Comparison of ENCODE assay signal across 8 cellular contexts in genomic region chr11:57741132-57742086, GRCh38. TPM values are rescaled to one million over a fixed set of nuclear protein-coding genes. Genes with fewer than 3 reads are reported as not detected.
A peak's percentile ranks its signal among the peaks of the same experiment; 100 is the strongest.
DNase-seq lines count a peak whose midpoint lies in the region; ATAC-seq lines count a peak whose summit lies in the region.

SELENOH (plus strand) TSS chr11:57741491; CDS start chr11:57741596, 105 bp downstream.

- peak within 1 kb of the TSS; percentile 92 to 100 (median 98) for H3K4me3 Mint-ChIP-seq in CD8-positive, alpha-beta memory T cell

- peak within 1 kb of the TSS; percentile 90 for H3K27ac ChIP-seq in CD8-positive, alpha-beta memory T cell (ENCODE audit: low read depth, low read length)
- peak within 1 kb of the TSS; percentile 92 for H3K27ac ChIP-seq in effector memory CD4-positive, alpha-beta T cell (ENCODE audit: insufficient read depth, low read length, poor library complexity, severe bottlenecking)

- H3K27me3 Mint-ChIP-seq in CD8-positive, alpha-beta memory T cell = peaks cover 0 to 2% of the 10 kb centered on the region in 2 donors

- CTCF ChIA-PET in CD8-positive, alpha-beta memory T cell (lab: Charles Lee) = interaction anchor here (0.9 to 2.1 kb wide), 5 partner anchors 11 to 783 kb away, joined by 4 to 16 read pairs (median 5); partner anchors contain the start of genes BTBD18 and UBE2L6
- CTCF ChIA-PET in activated CD8-positive, alpha-beta memory T cell treated with anti-CD3 and anti-CD28 coated beads for 36 hours (lab: Charles Lee) = interaction anchor here (1.0 kb wide), 2 partner anchors 59 to 783 kb away, joined by 3 to 5 read pairs; no protein-coding TSS in a partner anchor

- no peaks in the 10 kb centered on the region for H3K27me3 ChIP-seq in CD8-positive, alpha-beta memory T cell (ENCODE audit: insufficient read depth, low read length, poor library complexity, severe bottlenecking)
- H3K27me3 ChIP-seq in effector memory CD4-positive, alpha-beta T cell (replicated peaks; ENCODE audit: control insufficient read depth, insufficient read depth, low read length, poor library complexity, severe bottlenecking) = no peaks in the 10 kb centered on the region

- DNase-seq in CD8-positive, alpha-beta memory T cell = peak; percentile 85 to 91 (median 89)
- peak; percentile 90 for DNase-seq in HS-5 (ENCODE audit: low read depth)
- peak; percentile 92 for DNase-seq in NK-92 treated with Interleukin-12 subunit alpha and Interleukin-12 subunit beta, amount 100 ng/mL, for 24 hours (lab: John Stamatoyannopoulos, UW)
- DNase-seq in effector memory CD4-positive, alpha-beta T cell = peak; percentile 84 to 88 (median 88)
- DNase-seq in lung microvascular endothelial cell (ENCODE audit: low read depth in 2 of 2) = peak; percentile 97
- peak; percentile 88 to 97 (median 91) for DNase-seq in stimulated activated CD4-positive, alpha-beta T cell treated with anti-CD3 and anti-CD28 coated beads, TNF-alpha, amount 100 ng/mL, for 48 hours (ENCODE audit: low read depth in 3 of 3)

- H3K9me3 ChIP-seq in CD8-positive, alpha-beta memory T cell (ENCODE audit: low read length) = no peaks in the 10 kb centered on the region
- no peaks in the 10 kb centered on the region for H3K9me3 ChIP-seq in effector memory CD4-positive, alpha-beta T cell (ENCODE audit: control insufficient read depth, low read length)

- peaks cover 26% of the 10 kb centered on the region for H3K4me1 ChIP-seq in CD8-positive, alpha-beta memory T cell (ENCODE audit: insufficient read depth, low read length)
- H3K4me1 ChIP-seq in effector memory CD4-positive, alpha-beta T cell (ENCODE audit: control insufficient read depth, insufficient read depth, low read length, poor library complexity, severe bottlenecking) = peaks cover 11% of the 10 kb centered on the region

- peaks cover 0 to 72% (median 15%) of the 10 kb centered on the region in 3 donors for H3K36me3 Mint-ChIP-seq in CD8-positive, alpha-beta memory T cell

- peaks cover 28% of the 10 kb centered on the region for H3K36me3 ChIP-seq in CD8-positive, alpha-beta memory T cell (ENCODE audit: insufficient read depth, low read length)
- H3K36me3 ChIP-seq in effector memory CD4-positive, alpha-beta T cell (ENCODE audit: control insufficient read depth, insufficient read depth, low read length) = peaks cover 38% of the 10 kb centered on the region

- H3K27ac Mint-ChIP-seq in CD8-positive, alpha-beta memory T cell = peak within 1 kb of the TSS; percentile 94 to 100 (median 98)

- H3K9me3 Mint-ChIP-seq in CD8-positive, alpha-beta memory T cell = no peaks in the 10 kb centered on the region

- POLR2A ChIA-PET in CD8-positive, alpha-beta memory T cell (lab: Charles Lee) = interaction anchor here (0.9 to 2.4 kb wide), 7 partner anchors 14 to 784 kb away, joined by 3 to 10 read pairs (median 3); partner anchors contain the start of genes CLP1, MED19 and TMX2
- POLR2A ChIA-PET in activated CD8-positive, alpha-beta memory T cell treated with anti-CD3 and anti-CD28 coated beads for 36 hours (lab: Charles Lee) = interaction anchor here (0.7 to 1.2 kb wide), 9 partner anchors 10 to 786 kb away, joined by 3 to 4 read pairs (median 3); partner anchors contain the start of genes MED19, TMX2 and ZDHHC5

- peaks cover 27 to 49% (median 40%) of the 10 kb centered on the region in 3 donors for H3K4me1 Mint-ChIP-seq in CD8-positive, alpha-beta memory T cell

- ATAC-seq in GM19468 (IDR thresholded peaks at IDR 0.05; ENCODE audit: extremely low read depth, unreplicated experiment) = peak; percentile 83

- peak within 1 kb of the TSS; percentile 93 for H3K4me3 ChIP-seq in CD8-positive, alpha-beta memory T cell (ENCODE audit: low read length)
- peak within 1 kb of the TSS; percentile 87 for H3K4me3 ChIP-seq in effector memory CD4-positive, alpha-beta T cell (ENCODE audit: insufficient read depth, low read depth, low read length, poor library complexity, severe bottlenecking)

RNA-seq across cellular contexts. Expression of gene SELENOH, which starts in this region (rescaled TPM):
- total RNA-seq in CD8-positive, alpha-beta memory T cell = 100 to 1,000 TPM; 272 to 276 TPM
- polyA plus RNA-seq in CD8-positive, alpha-beta memory T cell = 201 TPM
- total RNA-seq in activated CD8-positive, alpha-beta memory T cell treated with anti-CD3 and anti-CD28 coated beads for 36 hours = 100 to 1,000 TPM; 238 to 252 TPM
- 66.3 and 73.8 TPM in 2 replicates for total RNA-seq in lung microvascular endothelial cell

Comparison
In these comparisons a context has a peak if more than half of its experiments do, and no peak if none do; other contexts are left out.
1. Peak in every context shown above with its lines: DNase-seq, ATAC-seq, H3K4me3 ChIP-seq and H3K27ac ChIP-seq.